ENCODE assay signal across 8 cellular contexts in genomic region chr3:27633224-27633545, GRCh38.
A peak's percentile ranks its signal among the peaks of the same experiment; 100 is the strongest.
DNase-seq lines count a peak whose midpoint lies in the region; ATAC-seq and TF ChIP-seq lines count a peak whose summit lies in the region.

No MANE protein-coding gene starts in this region.

- TF ChIP-seq CTCF in chondrocyte (IDR thresholded peaks at IDR 0.05) (no peak), upper lobe of left lung (IDR thresholded peaks at IDR 0.05) (no peak)

- H3K4me3 Mint-ChIP-seq in activated CD4-positive, alpha-beta T cell treated with anti-CD3 and anti-CD28 coated beads, Interleukin-2, amount 10 ng/mL, durations not matched to agents 24 days and 14 days: peak overlapping the region; percentile 85
- H3K4me3 Mint-ChIP-seq in chondrocyte (ENCODE audit: unreplicated experiment): peak overlapping the region; percentile 79
- H3K4me3 Mint-ChIP-seq in memory B cell: peak overlapping the region; percentile 93

- no peaks in the 10 kb centered on the region for H3K27me3 Mint-ChIP-seq in activated CD4-positive, alpha-beta T cell treated with anti-CD3 and anti-CD28 coated beads, Interleukin-2, amount 10 ng/mL, durations not matched to agents 24 days and 14 days
- H3K27me3 Mint-ChIP-seq in chondrocyte (ENCODE audit: low read depth) (no peaks in the 10 kb centered on the region), memory B cell (no peaks in the 10 kb centered on the region)

- no peaks in the 10 kb centered on the region for H3K9me3 ChIP-seq in upper lobe of left lung

- H3K27me3 ChIP-seq in upper lobe of left lung: no peaks in the 10 kb centered on the region

- WGBS in upper lobe of left lung, 2 donors: 12 to 17% methylated on average over 6 of the region's 6 CpGs

- peak overlapping the region; percentile 70 to 82 (median 80) for H3K27ac ChIP-seq in upper lobe of left lung

- H3K9me3 Mint-ChIP-seq in activated CD4-positive, alpha-beta T cell treated with anti-CD3 and anti-CD28 coated beads, Interleukin-2, amount 10 ng/mL, durations not matched to agents 24 days and 14 days: no peaks in the 10 kb centered on the region
- H3K9me3 Mint-ChIP-seq in chondrocyte (ENCODE audit: low read depth): no peaks in the 10 kb centered on the region
- H3K9me3 Mint-ChIP-seq in memory B cell: no peaks in the 10 kb centered on the region

- ATAC-seq in HG02678 (IDR thresholded peaks at IDR 0.05; ENCODE audit: unreplicated experiment) (peak; percentile 25), memory B cell (ENCODE audit: low read depth) (peak; percentile 23), upper lobe of left lung (ENCODE audit: low FRiP score in 2 of 2) (peak; percentile 62 to 79)

- H3K36me3 Mint-ChIP-seq in activated CD4-positive, alpha-beta T cell treated with anti-CD3 and anti-CD28 coated beads, Interleukin-2, amount 10 ng/mL, durations not matched to agents 24 days and 14 days (ENCODE audit: low read depth): no peaks in the 10 kb centered on the region
- no peaks in the 10 kb centered on the region for H3K36me3 Mint-ChIP-seq in chondrocyte (ENCODE audit: low read depth)
- no peaks in the 10 kb centered on the region for H3K36me3 Mint-ChIP-seq in memory B cell

- DNase-seq in activated CD4-positive, alpha-beta T cell treated with anti-CD3 and anti-CD28 coated beads, Interleukin-2, amount 10 ng/mL, durations not matched to agents 24 days and 14 days: no peak
- no peak for DNase-seq in activated CD4-positive, alpha-beta T cell treated with anti-CD3 and anti-CD28 coated beads for 1 hour
- DNase-seq in NOMO-1 treated with DMSO at 0.1 percent for 48 hours (lab: John Stamatoyannopoulos, UW; ENCODE audit: unreplicated experiment) (peak; percentile 44), chondrocyte (ENCODE audit: low spot score) (no peak), memory B cell (ENCODE audit: low spot score in 2 of 2) (no peak), upper lobe of left lung (peak in 1 of 2 donors; percentile 40)
- no peak for DNase-seq in effector CD4-positive, alpha-beta T cell

- peak overlapping the region; percentile 38 to 62 (median 54) for H3K4me3 ChIP-seq in upper lobe of left lung

- peak overlapping the region; percentile 84 for H3K27ac Mint-ChIP-seq in activated CD4-positive, alpha-beta T cell treated with anti-CD3 and anti-CD28 coated beads, Interleukin-2, amount 10 ng/mL, durations not matched to agents 24 days and 14 days
- H3K27ac Mint-ChIP-seq in chondrocyte (ENCODE audit: unreplicated experiment): peak overlapping the region; percentile 52
- H3K27ac Mint-ChIP-seq in memory B cell: peak overlapping the region; percentile 88

- no peaks in the 10 kb centered on the region for H3K36me3 ChIP-seq in upper lobe of left lung

- no peak for TF ChIP-seq EP300 in upper lobe of left lung (IDR thresholded peaks at IDR 0.05)

- H3K4me1 ChIP-seq in upper lobe of left lung: no peaks in the 10 kb centered on the region

- no peak for TF ChIP-seq POLR2A in upper lobe of left lung (IDR thresholded peaks at IDR 0.05)

- H3K4me1 Mint-ChIP-seq in activated CD4-positive, alpha-beta T cell treated with anti-CD3 and anti-CD28 coated beads, Interleukin-2, amount 10 ng/mL, durations not matched to agents 24 days and 14 days: peaks cover 28% of the 10 kb centered on the region
- peaks cover 33% of the 10 kb centered on the region for H3K4me1 Mint-ChIP-seq in chondrocyte (ENCODE audit: low read depth)
- peaks cover 9% of the 10 kb centered on the region for H3K4me1 Mint-ChIP-seq in memory B cell

- intact Hi-C loops in activated CD4-positive, alpha-beta T cell treated with anti-CD3 and anti-CD28 coated beads, Interleukin-2, amount 10 ng/mL, durations not matched to agents 24 days and 14 days (cut with micrococcal nuclease): loop anchor here (2.0 to 5.0 kb wide), 2 partner anchors 148 to 714 kb away; partner anchors contain the start of genes AZI2, SLC4A7 and ZCWPW2
